In the genomic region with DNA sequence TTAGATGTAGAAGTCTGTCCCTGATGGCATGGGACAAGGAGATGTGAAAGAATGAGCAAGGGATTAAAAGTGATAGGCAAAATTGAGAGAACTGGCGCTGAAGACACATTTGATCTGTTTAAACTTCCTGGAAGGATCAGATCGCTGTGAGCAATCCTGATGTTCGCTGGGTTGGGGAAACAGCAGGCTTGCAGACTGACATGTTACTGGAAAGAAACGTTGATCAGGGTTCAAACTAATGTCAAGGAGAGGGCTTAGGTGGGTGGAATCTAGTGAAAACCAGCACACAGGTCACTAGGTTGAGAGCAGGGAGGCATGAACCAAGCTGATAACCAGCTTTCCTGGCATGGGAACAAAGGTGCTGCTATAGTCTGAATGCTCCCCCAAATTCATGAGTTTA, we compare ENCODE assay signal across 27 cellular contexts. TPM values are rescaled to one million over a fixed set of nuclear protein-coding genes. Genes with fewer than 3 reads are reported as not detected.
"Had no signal": no experiment of that assay in that cellular context is flagged by ENCODE, and none has a peak within 500 bp of the region (broad histone marks: within the 10 kb centered on the region; RNA-seq: fewer than 3 reads in every experiment).

No MANE protein-coding gene starts in this region.

- ATAC-seq: left colon; left lung; lower lobe of right lung; pancreas; psoas muscle; stimulated activated naive B cell treated with anti-CD40 and anti-IgM and Interleukin-4, amounts not matched to agents 10 μg/mL and 1 μg/mL and 100 μg/mL, for 72 hours; stimulated activated naive CD8-positive, alpha-beta T cell treated with anti-CD3 and anti-CD28 coated beads, Interleukin-15, Interleukin-2, amounts not matched to agents 100 U/mL and 50 U/mL, for 24 hours had no signal

- H3K36me3 Mint-ChIP-seq: immature natural killer cell; naive B cell; natural killer cell; stimulated activated naive B cell treated with anti-CD40 and anti-IgM and Interleukin-4, amounts not matched to agents 10 μg/mL and 1 μg/mL and 100 μg/mL, for 72 hours had no signal

- H3K4me2 ChIP-seq: smooth muscle cell had no signal

- H3K27me3 ChIP-seq: left lung, pancreas, right lobe of liver, stomach, testis, thyroid gland, transverse colon, upper lobe of left lung, vagina had no signal

- H3K9me3 Mint-ChIP-seq: immature natural killer cell; natural killer cell; stimulated activated naive B cell treated with anti-CD40 and anti-IgM and Interleukin-4, amounts not matched to agents 10 μg/mL and 1 μg/mL and 100 μg/mL, for 72 hours had no signal

- FAIRE-seq: islet of Langerhans, kidney, pancreas had no signal

- H3K9me3 ChIP-seq: left lung, lower lobe of right lung, pancreas, psoas muscle, right lobe of liver, stomach, testis, thyroid gland, transverse colon, upper lobe of left lung, vagina had no signal

- H3K27ac Mint-ChIP-seq: immature natural killer cell; naive B cell; natural killer cell; stimulated activated naive B cell treated with anti-CD40 and anti-IgM and Interleukin-4, amounts not matched to agents 10 μg/mL and 1 μg/mL and 100 μg/mL, for 72 hours had no signal

- H3K4me3 Mint-ChIP-seq: naive B cell; natural killer cell; stimulated activated naive B cell treated with anti-CD40 and anti-IgM and Interleukin-4, amounts not matched to agents 10 μg/mL and 1 μg/mL and 100 μg/mL, for 72 hours had no signal

- H3K36me3 ChIP-seq: left lung, lower lobe of right lung, pancreas, right lobe of liver, stomach, thyroid gland, transverse colon, upper lobe of left lung, vagina had no signal

- H3K4me1 ChIP-seq: left lung, lower lobe of right lung, psoas muscle, testis, thyroid gland, transverse colon, vagina had no signal

- H3K27ac ChIP-seq: left lung, lower lobe of right lung, pancreas, psoas muscle, right lobe of liver, testis, thyroid gland, transverse colon, upper lobe of left lung, vagina had no signal

- H3K4me1 Mint-ChIP-seq: naive B cell; stimulated activated naive B cell treated with anti-CD40 and anti-IgM and Interleukin-4, amounts not matched to agents 10 μg/mL and 1 μg/mL and 100 μg/mL, for 72 hours had no signal

- H3K4me3 ChIP-seq: left lung, lower lobe of right lung, pancreas, psoas muscle, right lobe of liver, smooth muscle cell, stomach, testis, thyroid gland, transverse colon, upper lobe of left lung, vagina had no signal

- DNase-seq: hypothalamus; kidney; left colon; left lung; lower lobe of right lung; mammary epithelial cell; mesenchymal stem cell; naive B cell; natural killer cell; pancreas; posterior cingulate gyrus; psoas muscle; right lobe of liver; stimulated activated CD4-positive, alpha-beta T cell treated with anti-CD3 and anti-CD28 coated beads, Interleukin-2, amount 100 ng/mL, for 24 hours; stimulated activated CD4-positive, alpha-beta T cell treated with anti-CD3 and anti-CD28 coated beads, Interleukin-4, amount 100 ng/mL, for 1 hour; stimulated activated naive B cell treated with anti-CD40 and anti-IgM and Interleukin-4, amounts not matched to agents 10 μg/mL and 1 μg/mL and 100 μg/mL, for 72 hours; stimulated activated naive CD8-positive, alpha-beta T cell treated with anti-CD3 and anti-CD28 coated beads, Interleukin-15, Interleukin-2, amounts not matched to agents 100 U/mL and 50 U/mL, for 24 hours; stomach; testis; thyroid gland; transverse colon; upper lobe of left lung had no signal

RNA-seq across cellular contexts. Expression of gene SPTSSB, which starts 34.5 kb away (rescaled TPM):
- total RNA-seq: left lung, lower lobe of right lung, osteoblast, testis, thyroid gland had no signal
